Comparison of ENCODE assay signal across 8 cellular contexts in the genomic region with DNA sequence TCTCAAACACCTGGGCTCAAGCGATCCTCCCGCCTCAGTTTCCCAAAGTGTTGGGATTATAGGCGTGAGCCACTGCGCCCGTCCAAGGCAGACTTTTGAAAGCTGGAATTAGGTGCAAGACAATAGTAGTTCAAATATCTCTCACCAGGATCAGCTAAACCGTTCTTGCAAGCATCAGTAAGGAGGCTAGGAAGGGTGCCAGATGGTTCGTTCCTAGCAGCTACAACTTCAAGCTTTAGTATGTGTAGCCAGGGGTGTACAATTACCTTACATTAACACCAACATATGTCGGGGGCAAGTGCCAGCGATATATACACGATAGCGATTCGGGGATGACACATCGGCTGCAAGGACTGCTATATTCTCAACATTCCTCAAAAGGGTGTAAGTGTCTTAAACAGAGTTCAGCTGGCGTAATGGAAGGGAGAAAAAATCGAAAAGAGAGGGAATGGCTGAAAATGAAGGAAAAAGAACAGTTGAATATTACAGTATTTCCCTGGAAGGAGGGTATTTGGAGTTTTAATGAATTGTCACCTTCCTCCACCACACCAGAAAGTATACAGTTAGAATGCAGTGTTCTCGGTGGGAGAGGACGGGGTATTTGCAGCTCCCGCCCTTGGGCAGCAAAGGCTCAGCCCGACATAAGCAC. TPM values are rescaled to one million over a fixed set of nuclear protein-coding genes. Genes with fewer than 3 reads are reported as not detected.
DNase-seq lines count a peak whose midpoint lies in the region; ATAC-seq and TF ChIP-seq lines count a peak whose summit lies in the region.

No MANE protein-coding gene starts in this region.

- H3K9me3 Mint-ChIP-seq in activated CD4-positive, alpha-beta T cell treated with anti-CD3 and anti-CD28 coated beads, Interleukin-2, amount 10 ng/mL, durations not matched to agents 7 days and 5 days = no peaks in the 10 kb centered on the region

- no peak overlapping the region for H3K27ac ChIP-seq in brain microvascular endothelial cell

- H3K9me2 ChIP-seq in Loucy (replicated peaks; ENCODE audit: low read depth, low read length) = no peaks in the 10 kb centered on the region

- H3K4me3 Mint-ChIP-seq in activated CD4-positive, alpha-beta T cell treated with anti-CD3 and anti-CD28 coated beads, Interleukin-2, amount 10 ng/mL, durations not matched to agents 7 days and 5 days = peak overlapping the region; percentile 87

- H3K36me3 Mint-ChIP-seq in activated CD4-positive, alpha-beta T cell treated with anti-CD3 and anti-CD28 coated beads, Interleukin-2, amount 10 ng/mL, durations not matched to agents 7 days and 5 days (ENCODE audit: low read depth) = no peaks in the 10 kb centered on the region

- peaks cover 23% of the 10 kb centered on the region for H3K4me1 Mint-ChIP-seq in activated CD4-positive, alpha-beta T cell treated with anti-CD3 and anti-CD28 coated beads, Interleukin-2, amount 10 ng/mL, durations not matched to agents 7 days and 5 days

- TF ChIP-seq CTCF in Loucy (conservative IDR thresholded peaks at IDR 0.05; ENCODE audit: low read length) (no peak), brain microvascular endothelial cell (IDR thresholded peaks at IDR 0.05; ENCODE audit: low read depth, low read length, missing control alignments) (no peak)

- peak overlapping the region; percentile 83 for H3K9ac ChIP-seq in Loucy (ENCODE audit: low read depth, low read length, poor library complexity, severe bottlenecking)

- H2AFZ ChIP-seq in Loucy (ENCODE audit: low read length) = peak overlapping the region; percentile 96

- no peaks in the 10 kb centered on the region for H4K20me1 ChIP-seq in Loucy (ENCODE audit: insufficient read depth, low read length, poor library complexity, severe bottlenecking)

- H3K4me3 ChIP-seq in Loucy (ENCODE audit: low read length, poor library complexity, severe bottlenecking) (peak overlapping the region; percentile 92), brain microvascular endothelial cell (ENCODE audit: low read depth, low read length) (peak overlapping the region; percentile 95)

- CTCF ChIA-PET in activated CD4-positive, alpha-beta T cell treated with anti-CD3 and anti-CD28 coated beads, Interleukin-2, amount 10 ng/mL, durations not matched to agents 7 days and 5 days (lab: Charles Lee) = interaction anchor here (1.0 kb wide), 1 partner anchor 171 kb away, joined by 5 read pairs; no protein-coding TSS in a partner anchor

- H3K36me3 ChIP-seq in Loucy (ENCODE audit: insufficient read depth, low read length) = no peaks in the 10 kb centered on the region
- H3K36me3 ChIP-seq in brain microvascular endothelial cell (replicated peaks) = no peaks in the 10 kb centered on the region

- H3K27ac Mint-ChIP-seq in activated CD4-positive, alpha-beta T cell treated with anti-CD3 and anti-CD28 coated beads, Interleukin-2, amount 10 ng/mL, durations not matched to agents 7 days and 5 days = peak overlapping the region; percentile 90

- no peak for DNase-seq in activated CD4-positive, alpha-beta T cell treated with anti-CD3 and anti-CD28 coated beads, Interleukin-2, amount 10 ng/mL, durations not matched to agents 7 days and 5 days
- no peak for DNase-seq in activated CD4-positive, alpha-beta T cell treated with anti-CD3 and anti-CD28 coated beads, Interleukin-2, amount 50 U/mL, for 48 hours
- DNase-seq in brain microvascular endothelial cell (peak; percentile 35), inferior parietal cortex (ENCODE audit: extremely low spot score) (peak; percentile 34), DMS153 treated with DMSO at 0.1 percent for 48 hours (lab: John Stamatoyannopoulos, UW; ENCODE audit: unreplicated experiment) (no peak)
- DNase-seq in stimulated activated naive CD8-positive, alpha-beta T cell treated with anti-CD3 and anti-CD28 coated beads, Interleukin-15, Interleukin-2, amounts not matched to agents 100 U/mL and 50 U/mL, for 24 hours = no peak
- no peak for DNase-seq in activated CD4-positive, alpha-beta T cell treated with anti-CD3 and anti-CD28 coated beads, Interleukin-2, amount 50 U/mL, for 1 hour

- peak overlapping the region; percentile 97 for H3K4me2 ChIP-seq in Loucy (ENCODE audit: low read depth, low read length, poor library complexity, severe bottlenecking)

- no peaks in the 10 kb centered on the region for H3F3A ChIP-seq in Loucy (ENCODE audit: low read depth)

- H3K27me3 ChIP-seq in Loucy (ENCODE audit: insufficient read depth, low read length, poor library complexity, severe bottlenecking) (no peaks in the 10 kb centered on the region), brain microvascular endothelial cell (replicated peaks) (no peaks in the 10 kb centered on the region)

- H3K9me3 ChIP-seq in Loucy (ENCODE audit: insufficient read depth, low read depth, low read length) = no peaks in the 10 kb centered on the region

- H3K4me1 ChIP-seq in Loucy (ENCODE audit: insufficient read depth, low read length, poor library complexity, severe bottlenecking) = peaks cover 27% of the 10 kb centered on the region

- in situ Hi-C loops in brain microvascular endothelial cell (cut with HindIII; ENCODE audit: low pct_ligation_motif_present, low sequenced_read_pairs) = no loop called here

- peaks cover 15% of the 10 kb centered on the region; the same call in 1 of the 2 replicates for H3K79me2 ChIP-seq in Loucy (ENCODE audit: insufficient read depth, low read length)

- peaks cover 11% of the 10 kb centered on the region for H3K27me3 Mint-ChIP-seq in activated CD4-positive, alpha-beta T cell treated with anti-CD3 and anti-CD28 coated beads, Interleukin-2, amount 10 ng/mL, durations not matched to agents 7 days and 5 days

- ATAC-seq in stimulated activated naive CD8-positive, alpha-beta T cell treated with anti-CD3 and anti-CD28 coated beads, Interleukin-15, Interleukin-2, amounts not matched to agents 100 U/mL and 50 U/mL, for 24 hours = peak; percentile 14

- POLR2A ChIA-PET in activated CD4-positive, alpha-beta T cell treated with anti-CD3 and anti-CD28 coated beads, Interleukin-2, amount 10 ng/mL, durations not matched to agents 7 days and 5 days (lab: Charles Lee) = interaction anchor here (1.5 kb wide), 1 partner anchor 62 kb away, joined by 6 read pairs; no protein-coding TSS in a partner anchor

RNA-seq across cellular contexts. Expression of gene LIMA1, which starts 0.6 kb away (rescaled TPM):
- total RNA-seq in activated CD4-positive, alpha-beta T cell treated with anti-CD3 and anti-CD28 coated beads, Interleukin-2, amount 10 ng/mL, durations not matched to agents 7 days and 5 days = 10 to 100 TPM; 16.9 to 22.4 TPM

Comparison
In these comparisons a context has a peak if more than half of its experiments do, and no peak if none do; other contexts are left out.
1. DNase-seq: peak in brain microvascular endothelial cell (single experiment) and inferior parietal cortex (single experiment); none in activated CD4-positive, alpha-beta T cell treated with anti-CD3 and anti-CD28 coated beads, Interleukin-2, amount 10 ng/mL, durations not matched to agents 7 days and 5 days (single experiment), activated CD4-positive, alpha-beta T cell treated with anti-CD3 and anti-CD28 coated beads, Interleukin-2, amount 50 U/mL, for 48 hours (0 of 2), stimulated activated naive CD8-positive, alpha-beta T cell treated with anti-CD3 and anti-CD28 coated beads, Interleukin-15, Interleukin-2, amounts not matched to agents 100 U/mL and 50 U/mL, for 24 hours (single experiment), DMS153 treated with DMSO at 0.1 percent for 48 hours (single experiment) and activated CD4-positive, alpha-beta T cell treated with anti-CD3 and anti-CD28 coated beads, Interleukin-2, amount 50 U/mL, for 1 hour (single experiment).